Comparison of ENCODE assay signal across 8 cellular contexts in genomic region chr4:74531952-74532794, GRCh38.
DNase-seq lines count a peak whose midpoint lies in the region; ATAC-seq, FAIRE-seq and TF ChIP-seq lines count a peak whose summit lies in the region.

No MANE protein-coding gene starts in this region.

- peaks cover 8% of the 10 kb centered on the region for H3K27me3 ChIP-seq in HAP-1 (ENCODE audit: low read depth)
- no peaks in the 10 kb centered on the region for H3K27me3 ChIP-seq in Loucy (ENCODE audit: insufficient read depth, low read length, poor library complexity, severe bottlenecking)

- no peaks in the 10 kb centered on the region for H3K79me2 ChIP-seq in Loucy (ENCODE audit: insufficient read depth, low read length)

- H3K9me3 ChIP-seq in HAP-1 (no peaks in the 10 kb centered on the region), Loucy (ENCODE audit: insufficient read depth, low read depth, low read length) (no peaks in the 10 kb centered on the region)

- H3K36me3 ChIP-seq in HAP-1 (replicated peaks) (no peaks in the 10 kb centered on the region), Loucy (ENCODE audit: insufficient read depth, low read length) (no peaks in the 10 kb centered on the region)

- in situ Hi-C loops in HAP-1 (cut with MboI; ENCODE audit: low sequenced_read_pairs) = no loop called here

- FAIRE-seq in TTC549 (lab: Jason Lieb, UNC) = peak; percentile 17

- DNase-seq in Right ventricle myocardium inferior (ENCODE audit: missing footprints) = no peak
- DNase-seq in cardiac septum (ENCODE audit: low spot score) = no peak
- DNase-seq in HAP-1 (ENCODE audit: low spot score in 2 of 2) = peak; percentile 18 to 51
- DNase-seq in foreskin fibroblast = peak; percentile 56 to 89
- DNase-seq in progenitor cell of endocrine pancreas (ENCODE audit: low spot score, unreplicated experiment) = no peak
- no peak for DNase-seq in NCI-H2171 treated with DMSO at 0.1 percent for 48 hours (lab: John Stamatoyannopoulos, UW)

- H3K4me3 ChIP-seq in HAP-1 (no peak overlapping the region), Loucy (ENCODE audit: low read length, poor library complexity, severe bottlenecking) (no peak overlapping the region), foreskin fibroblast (ENCODE audit: low read depth in 1 of 2, low read length in 2 of 2) (no peak overlapping the region)

- H3K9me2 ChIP-seq in Loucy (replicated peaks; ENCODE audit: low read depth, low read length) = no peaks in the 10 kb centered on the region

- H3K4me1 ChIP-seq in HAP-1 = 0 out of 2 replicates have a peak, but pooled peaks cover 4% of the 10 kb centered on the region
- H3K4me1 ChIP-seq in Loucy (ENCODE audit: insufficient read depth, low read length, poor library complexity, severe bottlenecking) = no peaks in the 10 kb centered on the region

- ATAC-seq in Right ventricle myocardium inferior = peak; percentile 54

- H3K27me3 Mint-ChIP-seq in progenitor cell of endocrine pancreas = no peaks in the 10 kb centered on the region

- H3K4me2 ChIP-seq in Loucy (ENCODE audit: low read depth, low read length, poor library complexity, severe bottlenecking) = no peak overlapping the region

- intact Hi-C loops in Right ventricle myocardium inferior (cut with DNase I) = loop anchor here (2.0 kb wide), 2 partner anchors 87 to 153 kb away; partner anchors contain the start of gene AREG
- intact Hi-C loops in cardiac septum (cut with DNase I) = loop anchor here (1.0 to 10.0 kb wide), 2 partner anchors 143 to 156 kb away; no protein-coding TSS in a partner anchor

- no peak overlapping the region for H3K9ac ChIP-seq in Loucy (ENCODE audit: low read depth, low read length, poor library complexity, severe bottlenecking)

- H3K27ac Mint-ChIP-seq in progenitor cell of endocrine pancreas = no peak overlapping the region

- no peaks in the 10 kb centered on the region for H4K20me1 ChIP-seq in Loucy (ENCODE audit: insufficient read depth, low read length, poor library complexity, severe bottlenecking)

- H3K4me1 Mint-ChIP-seq in progenitor cell of endocrine pancreas (ENCODE audit: low read depth) = peaks cover 5% of the 10 kb centered on the region

- no peaks in the 10 kb centered on the region for H3K36me3 Mint-ChIP-seq in progenitor cell of endocrine pancreas (ENCODE audit: insufficient read depth)

- peak; percentile 77 for TF ChIP-seq CTCF in Loucy (conservative IDR thresholded peaks at IDR 0.05; ENCODE audit: low read length)
- peak; percentile 53 for TF ChIP-seq CTCF in foreskin fibroblast (IDR thresholded peaks at IDR 0.05; ENCODE audit: low read depth, low read length)
- TF ChIP-seq CTCF in progenitor cell of endocrine pancreas (IDR thresholded peaks at IDR 0.05; ENCODE audit: unreplicated experiment) = peak; percentile 48

- H3F3A ChIP-seq in Loucy (ENCODE audit: low read depth) = no peaks in the 10 kb centered on the region

- H3K9me3 Mint-ChIP-seq in progenitor cell of endocrine pancreas (ENCODE audit: low read depth) = no peaks in the 10 kb centered on the region

- peak overlapping the region; percentile 71; the same call in 1 of the 2 replicates for H2AFZ ChIP-seq in Loucy (ENCODE audit: low read length)

- H3K4me3 Mint-ChIP-seq in progenitor cell of endocrine pancreas (ENCODE audit: low read depth) = no peak overlapping the region

Comparison
In these comparisons a context has a peak if more than half of its experiments do, and no peak if none do; other contexts are left out.
1. DNase-seq: peak in HAP-1 (2 of 2) and foreskin fibroblast (2 of 2); none in Right ventricle myocardium inferior (single experiment), cardiac septum (single experiment), progenitor cell of endocrine pancreas (single experiment) and NCI-H2171 treated with DMSO at 0.1 percent for 48 hours (single experiment).
2. Peak in every context shown above with its lines, with median percentiles within 50 percentile points of each other: CTCF ChIP-seq.